ENCODE assay signal across 8 cellular contexts in genomic region chr6:18263561-18264337, GRCh38. TPM values are rescaled to one million over a fixed set of nuclear protein-coding genes. Genes with fewer than 3 reads are reported as not detected.
DNase-seq lines count a peak whose midpoint lies in the region; TF ChIP-seq lines count a peak whose summit lies in the region.

No MANE protein-coding gene starts in this region.

- peaks cover 31% of the 10 kb centered on the region for H3K36me3 Mint-ChIP-seq in HFFc6 (ENCODE audit: low read depth)
- H3K36me3 Mint-ChIP-seq in activated T-cell treated with anti-CD3 and anti-CD28 coated beads, Interleukin-2, amount 50 U/mL, for 24 hours (ENCODE audit: low read depth), result peaks cover 55% of the 10 kb centered on the region

- intact Hi-C loops in tibial artery (cut with DNase I; ENCODE audit: low total_unique reads), result loop anchor here (10.0 kb wide), 1 partner anchor 109 kb away; the partner anchor contains the start of genes KDM1B and TPMT

- peak overlapping the region; percentile 88 for H3K27ac Mint-ChIP-seq in HFFc6
- H3K27ac Mint-ChIP-seq in activated T-cell treated with anti-CD3 and anti-CD28 coated beads, Interleukin-2, amount 50 U/mL, for 24 hours, result peak overlapping the region; percentile 96

- H3K27me3 Mint-ChIP-seq in HFFc6 (ENCODE audit: insufficient read depth), result peaks cover 2% of the 10 kb centered on the region
- no peaks in the 10 kb centered on the region for H3K27me3 Mint-ChIP-seq in activated T-cell treated with anti-CD3 and anti-CD28 coated beads, Interleukin-2, amount 50 U/mL, for 24 hours

- H3K4me1 Mint-ChIP-seq in HFFc6 (ENCODE audit: low read depth), result peaks cover 49% of the 10 kb centered on the region
- H3K4me1 Mint-ChIP-seq in activated T-cell treated with anti-CD3 and anti-CD28 coated beads, Interleukin-2, amount 50 U/mL, for 24 hours (ENCODE audit: low read depth), result peaks cover 52% of the 10 kb centered on the region

- no peaks in the 10 kb centered on the region; the same call in 1 of the 2 replicates for H3K9me3 Mint-ChIP-seq in HFFc6
- no peaks in the 10 kb centered on the region for H3K9me3 Mint-ChIP-seq in activated T-cell treated with anti-CD3 and anti-CD28 coated beads, Interleukin-2, amount 50 U/mL, for 24 hours

- H3K4me3 Mint-ChIP-seq in HFFc6, result peak overlapping the region; percentile 97
- H3K4me3 Mint-ChIP-seq in activated T-cell treated with anti-CD3 and anti-CD28 coated beads, Interleukin-2, amount 50 U/mL, for 24 hours, result peak overlapping the region; percentile 89

- H3K27me3 ChIP-seq in muscle layer of duodenum (ENCODE audit: low read depth, low read length), result no peaks in the 10 kb centered on the region
- H3K27me3 ChIP-seq in tibial artery, result no peaks in the 10 kb centered on the region

- peaks cover 0 to 5% of the 10 kb centered on the region in 2 donors for H3K36me3 ChIP-seq in muscle layer of duodenum (ENCODE audit: control insufficient read depth in 1 of 2, insufficient read depth in 2 of 2, low read length in 2 of 2)
- H3K36me3 ChIP-seq in tibial artery, result no peaks in the 10 kb centered on the region

- DNase-seq in NCI-H446 (lab: John Stamatoyannopoulos, UW) (peak; percentile 55 to 79), NCI-H446 treated with DMSO at 0.1 percent for 48 hours (lab: John Stamatoyannopoulos, UW) (no peak), HFFc6 (no peak), NCI-H1105 (lab: John Stamatoyannopoulos, UW) (peak; percentile 71), fibroblast of gingiva (ENCODE audit: low read depth) (peak; percentile 63), tibial artery (peak; percentile 50 to 84)
- DNase-seq in activated T-cell treated with anti-CD3 and anti-CD28 coated beads, Interleukin-2, amount 50 U/mL, for 24 hours, result peak; percentile 67

- H3K27ac ChIP-seq in muscle layer of duodenum (ENCODE audit: low read length), result peak overlapping the region; percentile 93
- peak overlapping the region; percentile 86 to 98 for H3K27ac ChIP-seq in tibial artery

- peaks cover 0 to 32% of the 10 kb centered on the region in 2 donors for H3K4me1 ChIP-seq in muscle layer of duodenum (ENCODE audit: control insufficient read depth in 1 of 2, insufficient read depth in 2 of 2, low read length in 2 of 2)
- peaks cover 0 to 35% (median 24%) of the 10 kb centered on the region in 4 donors for H3K4me1 ChIP-seq in tibial artery

- no peaks in the 10 kb centered on the region for H3K9me3 ChIP-seq in muscle layer of duodenum (ENCODE audit: control insufficient read depth in 1 of 2, low read length in 2 of 2)
- H3K9me3 ChIP-seq in tibial artery, result no peaks in the 10 kb centered on the region

- peak overlapping the region; percentile 91 to 95 for H3K4me3 ChIP-seq in muscle layer of duodenum (ENCODE audit: low read depth in 1 of 2, low read length in 2 of 2)
- peak overlapping the region; percentile 86 to 99 for H3K4me3 ChIP-seq in tibial artery

- TF ChIP-seq CTCF in HFFc6 (IDR thresholded peaks at IDR 0.05) (no peak), tibial artery (IDR thresholded peaks at IDR 0.05) (no peak)

RNA-seq across cellular contexts. Expression of gene DEK, which starts 0.6 kb away (rescaled TPM):
- 100 to 1,000 TPM in 5 of 6 experiments, 10 to 100 TPM in 1; 76.7 to 144 (median 132) TPM for total RNA-seq in HFFc6 (2021; fragmentation: NEBNext Ultra II Directional; extraction: Animal tissue kit (Norgen Biotek cat#: 25700))

Comparison
In these comparisons a context has a peak if more than half of its experiments do, and no peak if none do; other contexts are left out.
1. DNase-seq: peak in NCI-H446 (2 of 2), NCI-H1105 (single experiment), activated T-cell treated with anti-CD3 and anti-CD28 coated beads, Interleukin-2, amount 50 U/mL, for 24 hours (single experiment), fibroblast of gingiva (single experiment) and tibial artery (2 of 2); none in NCI-H446 treated with DMSO at 0.1 percent for 48 hours (single experiment) and HFFc6 (single experiment).